In the genomic region with DNA sequence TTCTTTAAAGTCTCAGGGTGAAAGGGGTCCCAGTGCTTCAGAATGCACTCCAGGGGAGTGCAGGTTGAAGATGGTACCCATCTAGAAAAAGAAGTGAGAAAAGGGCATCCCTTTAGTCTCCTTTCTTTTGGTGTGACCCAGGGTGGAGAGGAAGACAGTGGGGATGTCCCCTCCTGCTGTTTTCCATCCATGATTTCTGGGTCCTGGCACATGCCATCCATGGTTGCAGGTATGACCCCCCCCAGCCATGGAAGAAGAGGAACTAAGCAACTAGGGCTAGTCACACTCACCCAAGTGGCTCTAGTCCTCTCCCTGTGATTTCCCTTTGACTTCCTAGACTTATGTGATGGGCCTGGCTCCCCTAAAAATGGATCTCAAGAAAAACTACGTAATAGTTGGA, we compare ENCODE assay signal across 18 cellular contexts. TPM values are rescaled to one million over a fixed set of nuclear protein-coding genes. Genes with fewer than 3 reads are reported as not detected.
DNase-seq lines count a peak whose midpoint lies in the region; ATAC-seq, FAIRE-seq and TF ChIP-seq lines count a peak whose summit lies in the region.
"Had no signal": no experiment of that assay in that cellular context is flagged by ENCODE, and none has a peak within 500 bp of the region (broad histone marks: within the 10 kb centered on the region; RNA-seq: fewer than 3 reads in every experiment).

No MANE protein-coding gene starts in this region.

- POLR2A ChIA-PET in H1 (lab: Charles Lee; ENCODE audit: partially characterized antibody), result interaction anchor here (2.1 kb wide), 1 partner anchor 39 kb away, joined by 5 read pairs; a partner anchor contains a TSS

- ATAC-seq in DND-41 (ENCODE audit: insufficient read depth, low read depth) (no peak), GM19351 (IDR thresholded peaks at IDR 0.05; ENCODE audit: unreplicated experiment) (no peak)
- ATAC-seq: GM23338 had no signal

- H3K9ac ChIP-seq in DND-41 (ENCODE audit: low read depth, low read length), result no peak overlapping the region
- no peak overlapping the region for H3K9ac ChIP-seq in adipocyte (ENCODE audit: low read length)
- H3K9ac ChIP-seq in H1 (replicated peaks in 1 of 4; ENCODE audit: extremely low read depth in 1 of 4, low read depth in 3 of 4, low read length in 3 of 4), result no peak overlapping the region

- intact Hi-C loops in breast epithelium (cut with DNase I; ENCODE audit: low total_unique reads), result no loop called here

- no peak overlapping the region for H2BK120ac ChIP-seq in H1 (replicated peaks; ENCODE audit: low read depth, low read length)

- H3K27me3 ChIP-seq in DND-41 (ENCODE audit: insufficient read depth, low read length, poor library complexity) (no peaks in the 10 kb centered on the region), adipocyte (replicated peaks; ENCODE audit: control insufficient read depth, insufficient read depth, low read length) (no peaks in the 10 kb centered on the region), H1 (replicated peaks in 1 of 4; ENCODE audit: control insufficient read depth in 3 of 4, extremely low read depth in 1 of 4, insufficient read depth in 3 of 4, low read length in 3 of 4) (no peaks in the 10 kb centered on the region), breast epithelium (no peaks in the 10 kb centered on the region)
- H3K27me3 ChIP-seq: BE2C had no signal

- no peak overlapping the region for H4K91ac ChIP-seq in H1 (replicated peaks; ENCODE audit: insufficient read length, low read length)

- no peak for TF ChIP-seq POLR2A in H1 (IDR thresholded peaks at IDR 0.05; ENCODE audit: control extremely low read depth in 1 of 2, low read depth in 2 of 2, low read length in 2 of 2)
- no peak for TF ChIP-seq POLR2A in breast epithelium (IDR thresholded peaks at IDR 0.05)

- peaks cover 37% of the 10 kb centered on the region for H3K9me3 ChIP-seq in DND-41 (ENCODE audit: insufficient read depth, low read length, severe bottlenecking)
- peaks cover 31% of the 10 kb centered on the region for H3K9me3 ChIP-seq in adipocyte (ENCODE audit: control insufficient read depth, low read length)
- peaks cover 28 to 37% of the 10 kb centered on the region in 2 experiments for H3K9me3 ChIP-seq in H1 (ENCODE audit: insufficient read depth in 2 of 2, low read depth in 1 of 2, low read length in 1 of 2)
- H3K9me3 ChIP-seq in breast epithelium, result peaks cover 30 to 33% of the 10 kb centered on the region in 2 donors

- no peak overlapping the region for H2BK12ac ChIP-seq in H1 (ENCODE audit: low read depth, low read length)

- no peak overlapping the region for H3K4ac ChIP-seq in H1 (replicated peaks; ENCODE audit: insufficient read length, low read depth, low read length)

- H3K36me3 ChIP-seq in DND-41 (ENCODE audit: insufficient read depth, low read length) (no peaks in the 10 kb centered on the region), adipocyte (ENCODE audit: control insufficient read depth, insufficient read depth, low read length, severe bottlenecking) (no peaks in the 10 kb centered on the region), H1 (ENCODE audit: control insufficient read depth in 2 of 4, insufficient read depth in 4 of 4, low read length in 3 of 4) (no peaks in the 10 kb centered on the region), breast epithelium (no peaks in the 10 kb centered on the region)
- H3K36me3 ChIP-seq: BE2C had no signal

- H2BK5ac ChIP-seq in H1 (ENCODE audit: low read depth, low read length), result no peak overlapping the region

- H2BK20ac ChIP-seq in H1 (ENCODE audit: low read length), result no peak overlapping the region

- no peak overlapping the region for H3K27ac ChIP-seq in DND-41 (ENCODE audit: low read length)
- no peak overlapping the region for H3K27ac ChIP-seq in H1 (ENCODE audit: low read depth, low read length)
- H3K27ac ChIP-seq in breast epithelium, result no peak overlapping the region

- H3K23ac ChIP-seq in H1 (ENCODE audit: insufficient read length), result no peak overlapping the region

- H3K79me2 ChIP-seq in DND-41 (ENCODE audit: insufficient read depth, low read length) (no peaks in the 10 kb centered on the region), H1 (ENCODE audit: control insufficient read depth in 1 of 2, insufficient read depth in 2 of 2, low read length in 2 of 2) (no peaks in the 10 kb centered on the region)

- no peaks in the 10 kb centered on the region for H3K4me1 ChIP-seq in DND-41 (ENCODE audit: insufficient read depth, low read length)
- no peaks in the 10 kb centered on the region for H3K4me1 ChIP-seq in adipocyte (ENCODE audit: control insufficient read depth, insufficient read depth, low read length)
- H3K4me1 ChIP-seq in H1 (replicated peaks in 1 of 4; ENCODE audit: control insufficient read depth in 3 of 4, insufficient read depth in 4 of 4, low read length in 3 of 4), result no peaks in the 10 kb centered on the region
- no peaks in the 10 kb centered on the region for H3K4me1 ChIP-seq in breast epithelium
- H3K4me1 ChIP-seq: BE2C had no signal

- no peak overlapping the region for H2BK15ac ChIP-seq in H1 (ENCODE audit: low read length)

- H2AFZ ChIP-seq in DND-41 (ENCODE audit: low read depth, low read length) (no peak overlapping the region), H1 (ENCODE audit: low read length) (no peak overlapping the region)
- H2AFZ ChIP-seq: GM23338 had no signal

- H4K8ac ChIP-seq in H1 (ENCODE audit: extremely low read depth, insufficient read depth, low read length), result no peak overlapping the region

- H3K79me1 ChIP-seq in H1 (ENCODE audit: low read depth, low read length), result no peaks in the 10 kb centered on the region

- TF ChIP-seq EP300 in Ishikawa (IDR thresholded peaks at IDR 0.05; ENCODE audit: borderline replicate concordance) (no peak), H1 (IDR thresholded peaks at IDR 0.05; ENCODE audit: borderline replicate concordance in 1 of 2, low read depth in 2 of 2, low read length in 2 of 2) (no peak)

- no peak overlapping the region for H4K5ac ChIP-seq in H1 (ENCODE audit: insufficient read length, low read depth, low read length)

- TF ChIP-seq RAD21 in Ishikawa (IDR thresholded peaks at IDR 0.05; ENCODE audit: low read depth) (no peak), H1 (IDR thresholded peaks at IDR 0.05 in 1 of 2, conservative IDR thresholded peaks at IDR 0.05 in 1 of 2; ENCODE audit: low read depth in 2 of 2, low read length in 2 of 2) (no peak)

- no peak overlapping the region for H3K14ac ChIP-seq in H1 (ENCODE audit: insufficient read length)

- H4K20me1 ChIP-seq in DND-41 (ENCODE audit: insufficient read depth, low read length), result no peaks in the 10 kb centered on the region
- H4K20me1 ChIP-seq in H1 (replicated peaks in 1 of 2; ENCODE audit: control insufficient read depth in 1 of 2, insufficient read depth in 2 of 2, low read length in 2 of 2), result no peaks in the 10 kb centered on the region

- no peak overlapping the region for H3K18ac ChIP-seq in H1 (ENCODE audit: extremely low read depth, low read length)

- H3K4me2 ChIP-seq in DND-41 (ENCODE audit: insufficient read depth, low read length) (no peak overlapping the region), H1 (ENCODE audit: insufficient read depth in 1 of 2, low read depth in 2 of 2, low read length in 2 of 2) (no peak overlapping the region)
- H3K4me2 ChIP-seq: GM23338 had no signal

- H3K56ac ChIP-seq in H1 (replicated peaks; ENCODE audit: insufficient read length, low read depth, low read length), result no peak overlapping the region

- 95% methylated on average over 1 of the region's 1 CpG; no CpG with 5 or more reads in 1 of the 2 experiments for WGBS in H1 (ENCODE audit: extremely low coverage in 1 of 2, insufficient coverage in 1 of 2, insufficient read length in 1 of 2, insufficient replicate concordance in 2 of 2, low coverage in 1 of 2, low lambda C conversion rate in 2 of 2, missing lambda C conversion rate in 1 of 2), 2 experiments

- CTCF ChIA-PET in H1 (lab: Charles Lee; ENCODE audit: partially characterized antibody), result no interaction called here

- no peak overlapping the region for H2AK5ac ChIP-seq in H1 (ENCODE audit: low read depth, low read length)

- no peak for FAIRE-seq in H1 (lab: Jason Lieb, UNC)
- FAIRE-seq: GM12891 had no signal

- TF ChIP-seq CTCF in DND-41 (IDR thresholded peaks at IDR 0.05; ENCODE audit: borderline replicate concordance, extremely low read depth, low read length, poor library complexity, severe bottlenecking) (no peak), H1 (IDR thresholded peaks at IDR 0.05; ENCODE audit: control extremely low read depth in 1 of 3, insufficient read depth in 1 of 3, low read depth in 1 of 3, low read length in 3 of 3) (no peak), breast epithelium (IDR thresholded peaks at IDR 0.05) (no peak)

- DNase-seq in DND-41, result peak; percentile 21
- no peak for DNase-seq in adipocyte (ENCODE audit: low read depth)
- DNase-seq in H1 (ENCODE audit: low read depth in 1 of 2, low spot score in 2 of 2), result no peak
- no peak for DNase-seq in activated CD4-positive, alpha-beta T cell treated with anti-CD3 and anti-CD28 coated beads for 4 hours
- no peak for DNase-seq in EL
- DNase-seq in breast epithelium (ENCODE audit: low spot score in 2 of 2), result no peak
- DNase-seq: BE2C; C1 segment of cervical spinal cord; CD4-positive, CD25-positive, alpha-beta regulatory T cell; CD8-positive, alpha-beta memory T cell; COR-L47; DMS 273 treated with DMSO at 0.1 percent for 48 hours; DMS79; H7 had no signal

- no peak overlapping the region for H3K4me3 ChIP-seq in DND-41 (ENCODE audit: low read depth in 1 of 2, low read length in 2 of 2)
- peak overlapping the region; percentile 39 for H3K4me3 ChIP-seq in adipocyte (ENCODE audit: low read length)
- no peak overlapping the region for H3K4me3 ChIP-seq in H1 (ENCODE audit: extremely low read depth in 1 of 4, insufficient read depth in 2 of 4, low read depth in 3 of 4, low read length in 4 of 4)
- H3K4me3 ChIP-seq in breast epithelium, result no peak overlapping the region
- H3K4me3 ChIP-seq: GM23338 had no signal

- H3K23me2 ChIP-seq in H1 (ENCODE audit: low read depth, low read length), result no peaks in the 10 kb centered on the region

RNA-seq across cellular contexts. Expression of a gene that starts 15.9 kb away (rescaled TPM):
- total RNA-seq in H1 (2021; fragmentation: NEBNext Ultra II Directional; extraction: Animal tissue kit (Norgen Biotek cat#: 25700)), result 130 and 135 TPM in 2 replicates
- 176 and 264 TPM in 2 replicates for polyA plus RNA-seq in H1 (2011; rRNA removed)
- polyA plus RNA-seq in H1 (2011; cell fraction: cytosol; rRNA removed), result 161 TPM
- polyA plus RNA-seq in H1 (2011; cell fraction: nucleus; rRNA removed), result 70.8 TPM
- 130 to 142 TPM (median 141 TPM) in 4 replicates for polyA plus RNA-seq in H1 (2012, experiment 1 of 2)
- polyA plus RNA-seq in H1 (2012, experiment 2 of 2), result 111 TPM
- 119 TPM for polyA plus RNA-seq in H1 (2013, experiment 1 of 2)
- 139 TPM for polyA plus RNA-seq in H1 (2013, experiment 2 of 2)
- 143 and 171 TPM in 2 replicates for polyA minus RNA-seq in H1 (2011; rRNA and poly(A)+ RNA removed)
- polyA minus RNA-seq in H1 (2011; cell fraction: cytosol; rRNA and poly(A)+ RNA removed), result 48.1 TPM
- 41.1 TPM for polyA minus RNA-seq in H1 (2011; cell fraction: nucleus; rRNA and poly(A)+ RNA removed)
- total RNA-seq in breast epithelium, result 100 to 1,000 TPM in 1 of 3 donors, 10 to 100 TPM in 2; 88.5 to 111 (median 94.1) TPM

RNA-seq across cellular contexts. Expression of a gene that starts 39.3 kb away (rescaled TPM):
- total RNA-seq in H1 (2021; fragmentation: NEBNext Ultra II Directional; extraction: Animal tissue kit (Norgen Biotek cat#: 25700)), result 173 and 175 TPM in 2 replicates
- polyA plus RNA-seq in H1 (2011; rRNA removed), result 124 and 211 TPM in 2 replicates
- polyA plus RNA-seq in H1 (2011; cell fraction: cytosol; rRNA removed), result 140 TPM
- polyA plus RNA-seq in H1 (2011; cell fraction: nucleus; rRNA removed), result 141 TPM
- 152 to 205 TPM (median 167 TPM) in 4 replicates for polyA plus RNA-seq in H1 (2012, experiment 1 of 2)
- polyA plus RNA-seq in H1 (2012, experiment 2 of 2), result 61.1 TPM
- polyA plus RNA-seq in H1 (2013, experiment 1 of 2), result 234 TPM
- polyA plus RNA-seq in H1 (2013, experiment 2 of 2), result 232 TPM
- polyA minus RNA-seq in H1 (2011; rRNA and poly(A)+ RNA removed), result 907 and 996 TPM in 2 replicates
- 189 TPM for polyA minus RNA-seq in H1 (2011; cell fraction: cytosol; rRNA and poly(A)+ RNA removed)
- polyA minus RNA-seq in H1 (2011; cell fraction: nucleus; rRNA and poly(A)+ RNA removed), result 287 TPM
- 100 to 1,000 TPM in 1 of 3 donors, 10 to 100 TPM in 2; 70.2 to 105 (median 96.0) TPM for total RNA-seq in breast epithelium

RNA-seq across cellular contexts. Expression of a gene that starts 57.3 kb away (rescaled TPM):
- total RNA-seq in H1 (2021; fragmentation: NEBNext Ultra II Directional; extraction: Animal tissue kit (Norgen Biotek cat#: 25700)), result 51.6 and 59.6 TPM in 2 replicates
- polyA plus RNA-seq in H1 (2011; rRNA removed), result 72.5 and 73.6 TPM in 2 replicates
- 69.3 TPM for polyA plus RNA-seq in H1 (2011; cell fraction: cytosol; rRNA removed)
- 53.1 TPM for polyA plus RNA-seq in H1 (2011; cell fraction: nucleus; rRNA removed)
- 69.0 to 94.2 TPM (median 84.4 TPM) in 4 replicates for polyA plus RNA-seq in H1 (2012, experiment 1 of 2)
- polyA plus RNA-seq in H1 (2012, experiment 2 of 2), result 76.4 TPM
- polyA plus RNA-seq in H1 (2013, experiment 1 of 2), result 27.6 TPM
- polyA plus RNA-seq in H1 (2013, experiment 2 of 2), result 30.0 TPM
- 28.2 and 34.7 TPM in 2 replicates for polyA minus RNA-seq in H1 (2011; rRNA and poly(A)+ RNA removed)
- polyA minus RNA-seq in H1 (2011; cell fraction: cytosol; rRNA and poly(A)+ RNA removed), result 28.4 TPM
- polyA minus RNA-seq in H1 (2011; cell fraction: nucleus; rRNA and poly(A)+ RNA removed), result 23.8 TPM
- 10 to 100 TPM in 2 of 3 donors, 1 to 10 TPM in 1; 4.8 to 20.8 (median 14.4) TPM for total RNA-seq in breast epithelium
